11 cellular contexts compared by ENCODE assay signal in the genomic region with DNA sequence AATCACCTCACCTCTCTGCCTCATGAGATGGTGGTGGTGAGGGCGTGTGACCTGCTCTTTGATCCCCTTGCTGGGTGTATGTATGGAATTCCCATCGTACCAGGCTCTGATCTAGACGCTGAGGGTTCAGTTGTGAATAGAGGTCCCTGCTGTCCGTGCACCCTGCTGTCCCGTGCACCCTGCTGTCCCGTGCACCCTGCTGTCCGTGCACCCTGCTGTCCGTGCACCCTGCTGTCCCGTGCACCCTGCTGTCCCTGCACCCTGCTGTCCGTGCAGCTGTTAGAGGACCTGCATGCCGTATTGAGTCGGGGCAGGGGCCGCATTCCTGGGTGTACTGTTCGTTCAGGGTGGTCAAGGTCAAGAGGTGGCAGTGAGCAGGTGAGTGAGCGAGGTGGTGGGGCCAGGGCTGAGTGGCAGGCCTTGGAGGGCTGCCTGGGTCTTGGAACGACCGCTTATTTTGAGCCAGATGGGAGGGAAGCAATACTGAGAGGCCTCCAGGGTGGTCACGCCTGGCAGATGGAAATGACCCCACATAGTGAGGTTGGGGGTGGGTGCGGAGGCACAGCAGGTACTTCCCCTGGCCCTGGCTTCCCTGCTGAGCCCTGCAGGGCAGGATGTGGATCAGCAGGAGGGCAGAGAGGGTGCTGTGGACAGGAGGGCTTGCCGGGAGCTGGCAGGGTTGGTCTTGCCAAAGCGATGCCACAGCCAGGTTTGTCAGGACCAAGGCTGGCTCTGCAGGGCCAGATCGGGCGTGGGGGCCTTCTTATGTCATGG. TPM values are rescaled to one million over a fixed set of nuclear protein-coding genes. Genes with fewer than 3 reads are reported as not detected.
A peak's percentile ranks its signal among the peaks of the same experiment; 100 is the strongest.
DNase-seq lines count a peak whose midpoint lies in the region; ATAC-seq and TF ChIP-seq lines count a peak whose summit lies in the region.
"Had no signal": no experiment of that assay in that cellular context is flagged by ENCODE, and none has a peak within 500 bp of the region (broad histone marks: within the 10 kb centered on the region; RNA-seq: fewer than 3 reads in every experiment).

No MANE protein-coding gene starts in this region.

- peak overlapping the region; percentile 76 for H3K27ac Mint-ChIP-seq in CD4-positive, alpha-beta T cell
- H3K27ac Mint-ChIP-seq in naive thymus-derived CD8-positive, alpha-beta T cell: peak overlapping the region in 6 of 10 donors; percentile 34 to 75 (median 58)

- no peaks in the 10 kb centered on the region for H3K9me3 ChIP-seq in CD4-positive, alpha-beta T cell (ENCODE audit: control insufficient read depth, low read length)
- H3K9me3 ChIP-seq: ascending aorta, gastroesophageal sphincter had no signal

- no peaks in the 10 kb centered on the region for H3K27me3 Mint-ChIP-seq in CD4-positive, alpha-beta T cell
- no peaks in the 10 kb centered on the region for H3K27me3 Mint-ChIP-seq in naive thymus-derived CD8-positive, alpha-beta T cell
- H3K27me3 Mint-ChIP-seq: activated CD4-positive, alpha-beta T cell treated with anti-CD3 and anti-CD28 coated beads, Interleukin-2, amount 10 ng/mL, durations not matched to agents 7 days and 5 days had no signal

- no peak overlapping the region for H3K27ac ChIP-seq in CD4-positive, alpha-beta T cell (ENCODE audit: low read depth, low read length)
- H3K27ac ChIP-seq: ascending aorta, gastroesophageal sphincter had no signal

- TF ChIP-seq CTCF in CD4-positive, alpha-beta T cell (IDR thresholded peaks at IDR 0.05): no peak

- intact Hi-C loops in CD4-positive, alpha-beta T cell (cut with DNase I, micrococcal nuclease): loop anchor here in 1 of 2 experiments (2.0 to 10.0 kb wide), 2 partner anchors 14 to 644 kb away; a partner anchor contains a TSS

- H3K4me1 Mint-ChIP-seq in CD4-positive, alpha-beta T cell (ENCODE audit: low read depth): peaks cover 17% of the 10 kb centered on the region
- peaks cover 14 to 54% (median 43%) of the 10 kb centered on the region in 4 donors for H3K4me1 Mint-ChIP-seq in naive thymus-derived CD8-positive, alpha-beta T cell

- no peak for ATAC-seq in CD4-positive, alpha-beta T cell (ENCODE audit: poor library complexity)
- ATAC-seq in naive thymus-derived CD8-positive, alpha-beta T cell: no peak
- ATAC-seq in HG03342 (IDR thresholded peaks at IDR 0.05; ENCODE audit: unreplicated experiment): no peak
- ATAC-seq: gastroesophageal sphincter had no signal

- CTCF ChIA-PET in CD4-positive, alpha-beta T cell (lab: Charles Lee): interaction anchor here (1.5 kb wide), 1 partner anchor 38 kb away, joined by 10 read pairs; no protein-coding TSS in a partner anchor

- DNase-seq in CD4-positive, alpha-beta T cell: peak in 1 of 10 experiments; percentile 50
- DNase-seq in H4 (ENCODE audit: low spot score) (peak; percentile 84), astrocyte of the hippocampus (ENCODE audit: low read depth, low spot score) (peak; percentile 26), SHP77 (lab: John Stamatoyannopoulos, UW) (no peak), NCI-H2171 treated with DMSO at 0.1 percent for 48 hours (lab: John Stamatoyannopoulos, UW) (no peak)
- no peak for DNase-seq in naive thymus-derived CD8-positive, alpha-beta T cell
- DNase-seq: activated CD4-positive, alpha-beta T cell treated with anti-CD3 and anti-CD28 coated beads, Interleukin-2, amount 10 ng/mL, durations not matched to agents 7 days and 5 days; stimulated activated CD4-positive, alpha-beta T cell treated with anti-CD3 and anti-CD28 coated beads, Interleukin-4, amount 100 ng/mL, for 24 hours had no signal

- no peaks in the 10 kb centered on the region for H3K27me3 ChIP-seq in CD4-positive, alpha-beta T cell (ENCODE audit: control insufficient read depth, insufficient read depth, low read length)
- H3K27me3 ChIP-seq: ascending aorta, gastroesophageal sphincter had no signal

- POLR2A ChIA-PET in CD4-positive, alpha-beta T cell (lab: Charles Lee): interaction anchor here (2.0 kb wide), 1 partner anchor 16 kb away, joined by 9 read pairs; a partner anchor contains a TSS
- POLR2A ChIA-PET in naive thymus-derived CD8-positive, alpha-beta T cell (lab: Charles Lee): interaction anchor here (1.0 to 1.6 kb wide), 5 partner anchors 12 to 38 kb away, joined by 3 to 8 read pairs (median 6); a partner anchor contains a TSS

- peaks cover 80% of the 10 kb centered on the region for H3K36me3 Mint-ChIP-seq in CD4-positive, alpha-beta T cell (ENCODE audit: low read depth)
- peaks cover 2 to 84% (median 4%) of the 10 kb centered on the region in 3 donors for H3K36me3 Mint-ChIP-seq in naive thymus-derived CD8-positive, alpha-beta T cell

- no peaks in the 10 kb centered on the region for H3K9me3 Mint-ChIP-seq in CD4-positive, alpha-beta T cell
- H3K9me3 Mint-ChIP-seq in naive thymus-derived CD8-positive, alpha-beta T cell: no peaks in the 10 kb centered on the region
- H3K9me3 Mint-ChIP-seq: activated CD4-positive, alpha-beta T cell treated with anti-CD3 and anti-CD28 coated beads, Interleukin-2, amount 10 ng/mL, durations not matched to agents 7 days and 5 days had no signal

- peak overlapping the region; percentile 42 for H3K4me3 Mint-ChIP-seq in CD4-positive, alpha-beta T cell
- H3K4me3 Mint-ChIP-seq in naive thymus-derived CD8-positive, alpha-beta T cell: peak overlapping the region in 3 of 10 donors; percentile 12 to 26 (median 14)
- H3K4me3 Mint-ChIP-seq: activated CD4-positive, alpha-beta T cell treated with anti-CD3 and anti-CD28 coated beads, Interleukin-2, amount 10 ng/mL, durations not matched to agents 7 days and 5 days had no signal

RNA-seq across cellular contexts. Expression of a gene that starts 4.6 kb away (rescaled TPM):
- 10 to 100 TPM; 39.0 to 40.5 TPM for total RNA-seq in CD4-positive, alpha-beta T cell
- 43.6 and 59.6 TPM in 2 replicates for total RNA-seq in H4 (2014; rRNA removed; shearing (Covaris generic))
- 10 to 100 TPM; 49.5 to 52.2 TPM for total RNA-seq in naive thymus-derived CD8-positive, alpha-beta T cell
- polyA plus RNA-seq in naive thymus-derived CD8-positive, alpha-beta T cell: 10 to 100 TPM in 1 of 3 donors, 1 to 10 TPM in 2; 5.5 to 15.8 (median 7.5) TPM

RNA-seq across cellular contexts. Expression of a gene that starts 15.6 kb away (rescaled TPM):
- 100 to 1,000 TPM; 209 to 212 TPM for total RNA-seq in CD4-positive, alpha-beta T cell
- 95.5 and 121 TPM in 2 replicates for total RNA-seq in H4 (2014; rRNA removed; shearing (Covaris generic))
- 100 to 1,000 TPM; 284 to 289 TPM for total RNA-seq in naive thymus-derived CD8-positive, alpha-beta T cell
- polyA plus RNA-seq in naive thymus-derived CD8-positive, alpha-beta T cell: 10 to 100 TPM in 1 of 3 donors, 1 to 10 TPM in 2; 6.6 to 10.6 (median 8.1) TPM

RNA-seq across cellular contexts. Expression of a gene that starts 22.5 kb away (rescaled TPM):
- total RNA-seq in CD4-positive, alpha-beta T cell: 1 to 10 TPM; 1.7 to 1.8 TPM
- 0.45 and 2.4 TPM in 2 replicates for total RNA-seq in H4 (2014; rRNA removed; shearing (Covaris generic))
- 1 to 10 TPM; 5.3 to 8.3 TPM for total RNA-seq in naive thymus-derived CD8-positive, alpha-beta T cell
- 1 to 10 TPM; 2.6 to 4.4 (median 4.3) TPM for polyA plus RNA-seq in naive thymus-derived CD8-positive, alpha-beta T cell

RNA-seq across cellular contexts. Expression of a gene that starts 27.0 kb away (rescaled TPM):
- 10 to 100 TPM; 23.1 to 24.7 TPM for total RNA-seq in CD4-positive, alpha-beta T cell
- 28.9 and 29.5 TPM in 2 replicates for total RNA-seq in H4 (2014; rRNA removed; shearing (Covaris generic))
- total RNA-seq in naive thymus-derived CD8-positive, alpha-beta T cell: 10 to 100 TPM; 33.8 to 36.3 TPM
- polyA plus RNA-seq in naive thymus-derived CD8-positive, alpha-beta T cell: 10 to 100 TPM; 21.2 to 35.9 (median 34.9) TPM

RNA-seq across cellular contexts. Expression of a gene that starts 29.7 kb away (rescaled TPM):
- 10 to 100 TPM; 45.2 to 46.6 TPM for total RNA-seq in CD4-positive, alpha-beta T cell
- total RNA-seq in H4 (2014; rRNA removed; shearing (Covaris generic)): 9.6 and 19.2 TPM in 2 replicates
- total RNA-seq in naive thymus-derived CD8-positive, alpha-beta T cell: 100 to 1,000 TPM; 110 to 111 TPM
- 10 to 100 TPM; 15.3 to 21.7 (median 20.3) TPM for polyA plus RNA-seq in naive thymus-derived CD8-positive, alpha-beta T cell

Comparison
In these comparisons a context has a peak if more than half of its experiments do, and no peak if none do; other contexts are left out.
1. DNase-seq: peak in H4 (single experiment) and astrocyte of the hippocampus (single experiment); none in naive thymus-derived CD8-positive, alpha-beta T cell (0 of 10), SHP77 (0 of 2) and NCI-H2171 treated with DMSO at 0.1 percent for 48 hours (single experiment).